Comparison of ENCODE assay signal across 19 cellular contexts in the genomic region with DNA sequence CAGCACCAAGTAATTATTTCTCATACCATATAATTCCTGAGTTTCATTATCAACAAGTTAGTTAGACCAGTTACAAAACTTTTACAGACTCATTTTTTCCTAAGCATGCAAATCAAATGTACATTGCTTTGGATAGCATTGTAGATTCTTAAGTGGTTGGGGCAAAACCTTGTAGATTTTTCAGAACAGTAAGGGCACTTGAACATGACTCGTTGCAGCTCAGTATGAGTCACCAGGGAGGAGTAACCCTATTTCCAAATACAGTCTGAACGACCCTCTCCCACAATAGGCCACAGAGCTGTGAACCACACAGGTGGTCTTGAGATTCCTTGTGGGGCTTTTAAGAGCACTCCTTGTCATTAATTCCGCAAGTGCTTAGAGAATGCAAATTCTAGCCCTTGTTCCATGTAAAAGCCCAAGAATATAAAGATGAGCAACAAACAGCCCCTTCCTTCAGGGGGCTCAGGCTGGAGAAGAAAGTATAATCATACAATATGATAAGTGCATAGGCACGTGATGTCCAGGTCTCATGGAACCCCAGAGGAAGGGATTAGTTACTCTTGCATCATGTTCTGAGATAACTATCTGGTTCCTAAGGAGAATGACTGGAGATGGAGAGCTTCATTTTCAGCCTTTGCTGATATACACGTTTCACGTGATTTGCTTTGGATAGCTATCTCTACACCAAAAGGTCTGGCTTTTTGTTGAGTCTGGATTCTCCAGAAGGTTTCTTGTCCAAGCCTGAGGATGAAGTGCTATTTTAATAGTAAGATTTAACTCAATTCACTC.
DNase-seq lines count a peak whose midpoint lies in the region; ATAC-seq and TF ChIP-seq lines count a peak whose summit lies in the region.
"Had no signal": no experiment of that assay in that cellular context is flagged by ENCODE, and none has a peak within 500 bp of the region (broad histone marks: within the 10 kb centered on the region; RNA-seq: fewer than 3 reads in every experiment).

No MANE protein-coding gene starts in this region.

- H2AK5ac ChIP-seq in mesendoderm (ENCODE audit: low read length): no peak overlapping the region

- H4K20me1 ChIP-seq in hepatocyte (ENCODE audit: insufficient read depth, poor library complexity, severe bottlenecking): no peaks in the 10 kb centered on the region

- H3K4ac ChIP-seq in mesendoderm (ENCODE audit: low read depth, low read length): no peak overlapping the region

- no peak for TF ChIP-seq CTCF in HFFc6 (IDR thresholded peaks at IDR 0.05)
- no peak for TF ChIP-seq CTCF in hepatocyte (IDR thresholded peaks at IDR 0.05; ENCODE audit: poor library complexity)

- no peaks in the 10 kb centered on the region for H3K9me2 ChIP-seq in hepatocyte (replicated peaks; ENCODE audit: insufficient read depth)

- no peak overlapping the region for H3K4me2 ChIP-seq in hepatocyte
- H3K4me2 ChIP-seq in mesendoderm (ENCODE audit: low read length): no peak overlapping the region

- H4K5ac ChIP-seq in mesendoderm (ENCODE audit: low read length): no peak overlapping the region

- H2AFZ ChIP-seq in hepatocyte: no peak overlapping the region

- DNase-seq in HFFc6: no peak
- DNase-seq in OCI-M1 (lab: John Stamatoyannopoulos, UW): peak; percentile 0
- peak; percentile 26 for DNase-seq in hepatocyte (ENCODE audit: low spot score)
- DNase-seq in mesendoderm: peak; percentile 25
- no peak for DNase-seq in activated T-helper 1 cell treated with anti-CD3 and anti-CD28 coated beads, Interleukin-12 subunit alpha, Interleukin-12 subunit beta, Interleukin-2, Interleukin-4 antibody, amounts not matched to agents 30 ng/mL and 10 ng/mL and 1 ng/mL, durations not matched to agents 14 hours and 24 hours and 36 hours (ENCODE audit: low spot score)
- no peak for DNase-seq in ecto neural progenitor cell (ENCODE audit: low spot score)
- DNase-seq in SIG-M5 (lab: John Stamatoyannopoulos, UW): no peak
- DNase-seq: KG1, NCI-H1092 treated with DMSO at 0.1 percent for 48 hours, NCI-H1436 treated with DMSO at 0.1 percent for 48 hours, NCI-H2029, NCI-H2171, NCI-H526 treated with DMSO at 0.1 percent for 48 hours, PC-3, SHP77 had no signal

- H3K4me1 ChIP-seq in hepatocyte (ENCODE audit: insufficient read depth) (peaks cover 5% of the 10 kb centered on the region), mesendoderm (ENCODE audit: control insufficient read depth, low read depth, low read length) (no peaks in the 10 kb centered on the region)
- H3K4me1 ChIP-seq: HAP-1 had no signal

- no peak overlapping the region for H3K4me3 Mint-ChIP-seq in HFFc6
- no peak overlapping the region for H3K4me3 Mint-ChIP-seq in activated T-helper 1 cell treated with anti-CD3 and anti-CD28 coated beads, Interleukin-12 subunit alpha, Interleukin-12 subunit beta, Interleukin-2, Interleukin-4 antibody, amounts not matched to agents 30 ng/mL and 10 ng/mL and 1 ng/mL, durations not matched to agents 14 hours and 24 hours and 36 hours

- H2BK120ac ChIP-seq in mesendoderm (ENCODE audit: low read depth, low read length): no peak overlapping the region

- intact Hi-C loops in activated T-helper 1 cell treated with anti-CD3 and anti-CD28 coated beads, Interleukin-12 subunit alpha, Interleukin-12 subunit beta, Interleukin-2, Interleukin-4 antibody, amounts not matched to agents 30 ng/mL and 10 ng/mL and 1 ng/mL, durations not matched to agents 14 hours and 24 hours and 36 hours (cut with micrococcal nuclease): no loop called here

- no peak for ATAC-seq in HG03159 (IDR thresholded peaks at IDR 0.05; ENCODE audit: unreplicated experiment)
- ATAC-seq: PC-3 had no signal

- no peaks in the 10 kb centered on the region for H3K36me3 Mint-ChIP-seq in HFFc6 (ENCODE audit: low read depth)
- H3K36me3 Mint-ChIP-seq in activated T-helper 1 cell treated with anti-CD3 and anti-CD28 coated beads, Interleukin-12 subunit alpha, Interleukin-12 subunit beta, Interleukin-2, Interleukin-4 antibody, amounts not matched to agents 30 ng/mL and 10 ng/mL and 1 ng/mL, durations not matched to agents 14 hours and 24 hours and 36 hours (ENCODE audit: low read depth): no peaks in the 10 kb centered on the region

- H3K4me1 Mint-ChIP-seq in HFFc6 (ENCODE audit: low read depth): no peaks in the 10 kb centered on the region
- H3K4me1 Mint-ChIP-seq in activated T-helper 1 cell treated with anti-CD3 and anti-CD28 coated beads, Interleukin-12 subunit alpha, Interleukin-12 subunit beta, Interleukin-2, Interleukin-4 antibody, amounts not matched to agents 30 ng/mL and 10 ng/mL and 1 ng/mL, durations not matched to agents 14 hours and 24 hours and 36 hours (ENCODE audit: low read depth): no peaks in the 10 kb centered on the region

- no peak overlapping the region for H3K23ac ChIP-seq in mesendoderm (ENCODE audit: low read length)

- H3K27ac Mint-ChIP-seq in HFFc6: peak overlapping the region; percentile 48; the same call in 1 of the 2 replicates
- H3K27ac Mint-ChIP-seq in activated T-helper 1 cell treated with anti-CD3 and anti-CD28 coated beads, Interleukin-12 subunit alpha, Interleukin-12 subunit beta, Interleukin-2, Interleukin-4 antibody, amounts not matched to agents 30 ng/mL and 10 ng/mL and 1 ng/mL, durations not matched to agents 14 hours and 24 hours and 36 hours: no peak overlapping the region

- H3K9me3 Mint-ChIP-seq in HFFc6: peaks cover 32% of the 10 kb centered on the region
- H3K9me3 Mint-ChIP-seq in activated T-helper 1 cell treated with anti-CD3 and anti-CD28 coated beads, Interleukin-12 subunit alpha, Interleukin-12 subunit beta, Interleukin-2, Interleukin-4 antibody, amounts not matched to agents 30 ng/mL and 10 ng/mL and 1 ng/mL, durations not matched to agents 14 hours and 24 hours and 36 hours: no peaks in the 10 kb centered on the region

- H3K56ac ChIP-seq in mesendoderm (ENCODE audit: low read length): no peak overlapping the region

- H2BK15ac ChIP-seq in mesendoderm (replicated peaks; ENCODE audit: low read depth): no peak overlapping the region

- H3K4me3 ChIP-seq in hepatocyte (no peak overlapping the region), mesendoderm (ENCODE audit: low read length) (no peak overlapping the region)
- H3K4me3 ChIP-seq: HAP-1, SK-N-MC had no signal

- no peaks in the 10 kb centered on the region for H3K79me2 ChIP-seq in hepatocyte
- no peaks in the 10 kb centered on the region for H3K79me2 ChIP-seq in mesendoderm (ENCODE audit: control insufficient read depth, insufficient read depth, low read length)

- no peaks in the 10 kb centered on the region for H3K27me3 ChIP-seq in hepatocyte
- H3K27me3 ChIP-seq in mesendoderm (ENCODE audit: insufficient read depth, low read length, poor library complexity): no peaks in the 10 kb centered on the region

- no peaks in the 10 kb centered on the region for H3K9me3 ChIP-seq in hepatocyte (ENCODE audit: low read depth)
- H3K9me3 ChIP-seq: HAP-1 had no signal

- no peak overlapping the region for H3K9ac ChIP-seq in mesendoderm (ENCODE audit: low read length)

- no peaks in the 10 kb centered on the region for H3K79me1 ChIP-seq in mesendoderm (ENCODE audit: low read length)

- WGBS in hepatocyte (ENCODE audit: low lambda C conversion rate, missing lambda C conversion rate): 50% methylated on average over 6 of the region's 6 CpGs
- no CpG with 5 or more reads among the region's 6 CpGs for WGBS in mesendoderm (ENCODE audit: extremely low coverage, insufficient coverage, low lambda C conversion rate)

- no peak overlapping the region for H4K8ac ChIP-seq in mesendoderm (ENCODE audit: low read depth, low read length)

- H3K27ac ChIP-seq in hepatocyte (peak overlapping the region; percentile 83), mesendoderm (ENCODE audit: low read depth, low read length) (no peak overlapping the region)
- H3K27ac ChIP-seq: C4-2B, SK-N-MC had no signal

- H3K18ac ChIP-seq in mesendoderm (ENCODE audit: low read length): no peak overlapping the region

- H3K36me3 ChIP-seq in hepatocyte (replicated peaks; ENCODE audit: insufficient read depth, low read depth) (no peaks in the 10 kb centered on the region), mesendoderm (ENCODE audit: control insufficient read depth, insufficient read depth, low read length) (no peaks in the 10 kb centered on the region)
- H3K36me3 ChIP-seq: HAP-1 had no signal

- H2BK5ac ChIP-seq in mesendoderm (ENCODE audit: low read length): no peak overlapping the region

- H3K27me3 Mint-ChIP-seq in HFFc6 (ENCODE audit: insufficient read depth): no peaks in the 10 kb centered on the region; the same call in none of the 2 replicates
- H3K27me3 Mint-ChIP-seq in activated T-helper 1 cell treated with anti-CD3 and anti-CD28 coated beads, Interleukin-12 subunit alpha, Interleukin-12 subunit beta, Interleukin-2, Interleukin-4 antibody, amounts not matched to agents 30 ng/mL and 10 ng/mL and 1 ng/mL, durations not matched to agents 14 hours and 24 hours and 36 hours (ENCODE audit: insufficient read depth): no peaks in the 10 kb centered on the region

Comparison
In these comparisons a context has a peak if more than half of its experiments do, and no peak if none do; other contexts are left out.
1. DNase-seq: peak in OCI-M1 (single experiment), hepatocyte (single experiment) and mesendoderm (single experiment); none in HFFc6 (single experiment), activated T-helper 1 cell treated with anti-CD3 and anti-CD28 coated beads, Interleukin-12 subunit alpha, Interleukin-12 subunit beta, Interleukin-2, Interleukin-4 antibody, amounts not matched to agents 30 ng/mL and 10 ng/mL and 1 ng/mL, durations not matched to agents 14 hours and 24 hours and 36 hours (single experiment), ecto neural progenitor cell (single experiment) and SIG-M5 (single experiment).